1 cellular context compared by ENCODE assay signal in the genomic region with DNA sequence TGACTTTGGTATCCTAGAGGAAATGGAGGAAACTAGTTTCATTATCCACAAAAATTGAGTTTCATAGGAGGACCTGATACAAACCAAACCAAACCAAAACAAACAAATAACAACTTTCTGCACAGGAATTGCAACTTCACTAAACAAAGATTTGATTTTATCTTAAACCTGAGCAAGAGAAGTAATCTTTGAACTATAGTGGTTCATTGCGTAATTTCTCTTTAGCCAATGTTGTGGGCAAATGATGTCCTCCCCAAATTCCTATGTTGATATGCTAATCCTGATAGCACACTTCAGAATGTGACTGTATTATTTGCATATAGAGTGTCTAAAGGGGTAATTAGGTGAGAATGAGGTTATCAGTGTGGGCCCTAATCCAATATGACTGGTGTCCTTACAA.
TF ChIP-seq lines count a peak whose summit lies in the region.

No MANE protein-coding gene starts in this region.

TF ChIP-seq in H1, 55 proteins besides CTCF, POLR2A, EP300 and RAD21:
- TF ChIP-seq CEBPB (IDR thresholded peaks at IDR 0.05; ENCODE audit: low read depth, low read length) (peak; percentile 79), CREB1 (IDR thresholded peaks at IDR 0.05) (no peak)
